10 cellular contexts compared by ENCODE assay signal in genomic region chr2:23414876-23415275, GRCh38. TPM values are rescaled to one million over a fixed set of nuclear protein-coding genes. Genes with fewer than 3 reads are reported as not detected.
DNase-seq lines count a peak whose midpoint lies in the region; ATAC-seq, FAIRE-seq and TF ChIP-seq lines count a peak whose summit lies in the region.
"Had no signal": no experiment of that assay in that cellular context is flagged by ENCODE, and none has a peak within 500 bp of the region (broad histone marks: within the 10 kb centered on the region; RNA-seq: fewer than 3 reads in every experiment).

No MANE protein-coding gene starts in this region.

- no peak overlapping the region for H3K9ac ChIP-seq in Loucy (ENCODE audit: low read depth, low read length, poor library complexity, severe bottlenecking)

- H3F3A ChIP-seq in Loucy (ENCODE audit: low read depth): no peaks in the 10 kb centered on the region

- H3K79me2 ChIP-seq in Loucy (ENCODE audit: insufficient read depth, low read length) (no peaks in the 10 kb centered on the region), osteoblast (ENCODE audit: insufficient read depth, low read length) (no peaks in the 10 kb centered on the region)

- H4K20me1 ChIP-seq in Loucy (ENCODE audit: insufficient read depth, low read length, poor library complexity, severe bottlenecking): no peaks in the 10 kb centered on the region
- no peaks in the 10 kb centered on the region for H4K20me1 ChIP-seq in osteoblast (ENCODE audit: insufficient read depth, low read length)

- DNase-seq in GM12864 (ENCODE audit: low read depth): no peak
- DNase-seq in chondrocyte (ENCODE audit: low spot score): no peak
- no peak for DNase-seq in osteoblast (ENCODE audit: insufficient read length, low spot score, missing footprints)
- DNase-seq in nephron progenitor cell: no peak
- no peak for DNase-seq in frontal cortex (ENCODE audit: low spot score in 2 of 2)
- DNase-seq: activated CD4-positive, alpha-beta T cell treated with anti-CD3 and anti-CD28 coated beads for 1 hour; activated naive CD4-positive, alpha-beta T cell had no signal

- no peak for FAIRE-seq in frontal cortex (lab: Jason Lieb, UNC)

- H3K4me1 ChIP-seq in Loucy (ENCODE audit: insufficient read depth, low read length, poor library complexity, severe bottlenecking) (no peaks in the 10 kb centered on the region), osteoblast (ENCODE audit: insufficient read depth, low read length) (peaks cover 39% of the 10 kb centered on the region)

- H3K27me3 Mint-ChIP-seq in chondrocyte (ENCODE audit: low read depth): no peaks in the 10 kb centered on the region
- H3K27me3 Mint-ChIP-seq in nephron progenitor cell (ENCODE audit: low read depth, poor library complexity): peaks cover 7% of the 10 kb centered on the region

- H3K4me2 ChIP-seq in Loucy (ENCODE audit: low read depth, low read length, poor library complexity, severe bottlenecking) (no peak overlapping the region), osteoblast (ENCODE audit: insufficient read depth, low read length) (no peak overlapping the region)

- peak; percentile 26 for TF ChIP-seq CTCF in GM12864 (IDR thresholded peaks at IDR 0.05; ENCODE audit: low read depth, low read length, missing control alignments)
- peak; percentile 63 for TF ChIP-seq CTCF in Loucy (conservative IDR thresholded peaks at IDR 0.05; ENCODE audit: low read length)
- peak; percentile 50 for TF ChIP-seq CTCF in chondrocyte (IDR thresholded peaks at IDR 0.05)
- peak; percentile 44 for TF ChIP-seq CTCF in osteoblast (IDR thresholded peaks at IDR 0.05; ENCODE audit: extremely low read depth, low read depth, low read length)
- TF ChIP-seq CTCF in nephron progenitor cell (IDR thresholded peaks at IDR 0.05): no peak

- H3K36me3 ChIP-seq in Loucy (ENCODE audit: insufficient read depth, low read length) (no peaks in the 10 kb centered on the region), osteoblast (ENCODE audit: insufficient read depth, low read length) (no peaks in the 10 kb centered on the region)

- H3K4me3 ChIP-seq in GM12864 (ENCODE audit: low read depth, low read length): no peak overlapping the region
- no peak overlapping the region for H3K4me3 ChIP-seq in Loucy (ENCODE audit: low read length, poor library complexity, severe bottlenecking)
- H3K4me3 ChIP-seq in osteoblast (ENCODE audit: insufficient read depth, low read length): no peak overlapping the region

- no peak overlapping the region for H2AFZ ChIP-seq in Loucy (ENCODE audit: low read length)
- no peak overlapping the region for H2AFZ ChIP-seq in osteoblast (ENCODE audit: low read length)

- H3K27me3 ChIP-seq in Loucy (ENCODE audit: insufficient read depth, low read length, poor library complexity, severe bottlenecking): no peaks in the 10 kb centered on the region
- H3K27me3 ChIP-seq in osteoblast (ENCODE audit: insufficient read depth, low read length): no peaks in the 10 kb centered on the region

- peaks cover 40% of the 10 kb centered on the region for H3K4me1 Mint-ChIP-seq in chondrocyte (ENCODE audit: low read depth)
- peaks cover 29% of the 10 kb centered on the region for H3K4me1 Mint-ChIP-seq in nephron progenitor cell

- peaks cover 3% of the 10 kb centered on the region for H3K9me3 Mint-ChIP-seq in chondrocyte (ENCODE audit: low read depth)
- H3K9me3 Mint-ChIP-seq in nephron progenitor cell: no peaks in the 10 kb centered on the region

- H3K4me3 Mint-ChIP-seq in chondrocyte (ENCODE audit: unreplicated experiment): no peak overlapping the region
- no peak overlapping the region for H3K4me3 Mint-ChIP-seq in nephron progenitor cell

- H3K9me2 ChIP-seq in Loucy (replicated peaks; ENCODE audit: low read depth, low read length): no peaks in the 10 kb centered on the region

- no peak overlapping the region for H3K27ac ChIP-seq in osteoblast (ENCODE audit: low read depth, low read length)
- H3K27ac ChIP-seq: HL-60 had no signal

- ATAC-seq in GM19023 (IDR thresholded peaks at IDR 0.05; ENCODE audit: unreplicated experiment): no peak

- H3K36me3 Mint-ChIP-seq in chondrocyte (ENCODE audit: low read depth) (peaks cover 3% of the 10 kb centered on the region), nephron progenitor cell (ENCODE audit: low read depth) (no peaks in the 10 kb centered on the region)

- H3K9me3 ChIP-seq in Loucy (ENCODE audit: insufficient read depth, low read depth, low read length) (no peaks in the 10 kb centered on the region), osteoblast (ENCODE audit: low read depth, low read length) (no peaks in the 10 kb centered on the region)

- no peak overlapping the region for H3K27ac Mint-ChIP-seq in chondrocyte (ENCODE audit: unreplicated experiment)
- H3K27ac Mint-ChIP-seq in nephron progenitor cell: no peak overlapping the region

RNA-seq across cellular contexts. Expression of gene KLHL29, which starts 29.9 kb away (rescaled TPM):
- 8.0 to 9.0 TPM (median 8.0 TPM) in 3 replicates for total RNA-seq in chondrocyte
- 1.5 and 3.3 TPM in 2 replicates for total RNA-seq in osteoblast
- total RNA-seq in frontal cortex: 14.3 TPM
